8 cellular contexts compared by ENCODE assay signal in the genomic region with DNA sequence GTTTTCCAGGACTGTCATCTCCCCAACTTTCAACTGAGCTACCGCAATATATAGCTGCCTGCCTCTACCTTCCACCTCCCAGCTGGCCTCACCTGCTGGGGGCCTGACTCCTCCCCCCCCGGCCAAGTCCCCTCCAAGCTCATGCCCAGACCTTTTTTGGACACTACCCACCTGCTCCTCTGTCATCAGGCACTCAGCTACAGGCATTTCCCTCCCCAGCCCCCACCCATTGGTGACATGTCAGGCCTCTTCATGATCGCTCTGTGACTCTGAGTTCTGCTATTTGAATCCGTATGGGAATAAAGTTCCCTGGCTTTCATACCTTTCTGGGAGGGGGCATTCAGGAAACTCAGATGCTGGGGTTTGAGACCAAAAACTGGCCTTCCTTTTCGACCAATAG. TPM values are rescaled to one million over a fixed set of nuclear protein-coding genes. Genes with fewer than 3 reads are reported as not detected.
DNase-seq lines count a peak whose midpoint lies in the region; ATAC-seq and TF ChIP-seq lines count a peak whose summit lies in the region.
"Had no signal": no experiment of that assay in that cellular context is flagged by ENCODE, and none has a peak within 500 bp of the region (broad histone marks: within the 10 kb centered on the region; RNA-seq: fewer than 3 reads in every experiment).

No MANE protein-coding gene starts in this region.

- H3T11ph ChIP-seq in H9 (ENCODE audit: low read length), result no peak overlapping the region

- H3K79me2 ChIP-seq in H9 (ENCODE audit: insufficient read depth, low read length) (peaks cover 2% of the 10 kb centered on the region; the same call in 1 of the 2 replicates), hepatocyte (peaks cover 52% of the 10 kb centered on the region)

- H3K27me3 ChIP-seq in H9 (ENCODE audit: insufficient read depth, low read length) (no peaks in the 10 kb centered on the region; the same call in 1 of the 2 replicates), hepatocyte (no peaks in the 10 kb centered on the region)

- peaks cover 16% of the 10 kb centered on the region for H3K23me2 ChIP-seq in H9 (ENCODE audit: insufficient read length, low read depth, low read length, poor library complexity, severe bottlenecking)

- H3K27me3 Mint-ChIP-seq in H9 (ENCODE audit: low read depth), result peaks cover 2% of the 10 kb centered on the region; the same call in 1 of the 2 replicates
- H3K27me3 Mint-ChIP-seq in activated CD8-positive, alpha-beta T cell treated with anti-CD3 and anti-CD28 coated beads for 36 hours, result no peaks in the 10 kb centered on the region

- H2AK5ac ChIP-seq in H9 (ENCODE audit: insufficient read length, low read length), result no peak overlapping the region

- H3K36me3 Mint-ChIP-seq in H9 (ENCODE audit: insufficient read depth in 1 of 3, low read depth in 3 of 3), result peaks cover 0 to 10% (median 7%) of the 10 kb centered on the region in 3 experiments; a peak in 6 of 7 replicates
- H3K36me3 Mint-ChIP-seq in activated CD8-positive, alpha-beta T cell treated with anti-CD3 and anti-CD28 coated beads for 36 hours (ENCODE audit: low read depth), result no peaks in the 10 kb centered on the region
- H3K36me3 Mint-ChIP-seq in stimulated activated effector memory CD8-positive, alpha-beta T cell treated with anti-CD3 and anti-CD28 coated beads, Interleukin-12 subunit alpha, Interleukin-12 subunit beta, amount 100 ng/mL, for 72 hours, result peaks cover 17% of the 10 kb centered on the region

- H3K56ac ChIP-seq in H9 (ENCODE audit: insufficient read length, low read depth, low read length), result no peak overlapping the region

- no peaks in the 10 kb centered on the region for H3K9me3 Mint-ChIP-seq in H9
- no peaks in the 10 kb centered on the region for H3K9me3 Mint-ChIP-seq in activated CD8-positive, alpha-beta T cell treated with anti-CD3 and anti-CD28 coated beads for 36 hours
- no peaks in the 10 kb centered on the region for H3K9me3 Mint-ChIP-seq in stimulated activated effector memory CD8-positive, alpha-beta T cell treated with anti-CD3 and anti-CD28 coated beads, Interleukin-12 subunit alpha, Interleukin-12 subunit beta, amount 100 ng/mL, for 72 hours

- CTCF ChIA-PET in activated CD8-positive, alpha-beta T cell treated with anti-CD3 and anti-CD28 coated beads for 36 hours (lab: Charles Lee), result interaction anchor here (0.7 to 4.9 kb wide), 22 partner anchors 10 to 518 kb away, joined by 3 to 44 read pairs (median 4); partner anchors contain the start of genes ASF1B, MISP3 and RLN3

- no peak overlapping the region for H3K14ac ChIP-seq in H9 (ENCODE audit: insufficient read depth, low read length)

- H3K27ac ChIP-seq in H9 (ENCODE audit: insufficient read length, low read depth, low read length), result no peak overlapping the region
- H3K27ac ChIP-seq in hepatocyte, result no peak overlapping the region

- no peak overlapping the region for H3K9ac ChIP-seq in H9 (ENCODE audit: extremely low read depth, insufficient read length, low read length)

- no peak overlapping the region for H2BK5ac ChIP-seq in H9 (ENCODE audit: insufficient read length, low read length)

- H2AFZ ChIP-seq in H9 (ENCODE audit: low read length) (no peak overlapping the region), hepatocyte (no peak overlapping the region)

- H2BK12ac ChIP-seq in H9 (ENCODE audit: insufficient read length, low read depth, low read length), result no peak overlapping the region

- H4K5ac ChIP-seq in H9 (ENCODE audit: insufficient read length, low read depth, low read length), result no peak overlapping the region

- H3K4me2 ChIP-seq in H9 (ENCODE audit: insufficient read depth, insufficient read length, low read length), result no peak overlapping the region
- H3K4me2 ChIP-seq in hepatocyte, result peak overlapping the region; percentile 98

- H3K9me3 ChIP-seq in H9 (ENCODE audit: control insufficient read depth, low read depth, low read length) (no peaks in the 10 kb centered on the region), hepatocyte (ENCODE audit: low read depth) (no peaks in the 10 kb centered on the region)

- no peak overlapping the region for H3K4me3 ChIP-seq in hepatocyte

- no peak overlapping the region for H2BK20ac ChIP-seq in H9 (ENCODE audit: low read depth, low read length, poor library complexity, severe bottlenecking)

- TF ChIP-seq CTCF in H9 (conservative IDR thresholded peaks at IDR 0.05), result no peak
- TF ChIP-seq CTCF in activated CD8-positive, alpha-beta T cell treated with anti-CD3 and anti-CD28 coated beads for 36 hours (IDR thresholded peaks at IDR 0.05), result no peak
- TF ChIP-seq CTCF in hepatocyte (IDR thresholded peaks at IDR 0.05; ENCODE audit: poor library complexity), result no peak

- DNase-seq in H9 (no peak), hepatocyte (ENCODE audit: low spot score) (no peak), GOT3 (lab: John Stamatoyannopoulos, UW) (no peak), NCI-H1694 treated with DMSO at 0.1 percent for 48 hours (lab: John Stamatoyannopoulos, UW) (no peak), NCI-H2107 (lab: John Stamatoyannopoulos, UW) (no peak)
- no peak for DNase-seq in activated CD8-positive, alpha-beta T cell treated with anti-CD3 and anti-CD28 coated beads for 36 hours
- no peak for DNase-seq in stimulated activated effector memory CD8-positive, alpha-beta T cell treated with anti-CD3 and anti-CD28 coated beads, Interleukin-12 subunit alpha, Interleukin-12 subunit beta, amount 100 ng/mL, for 72 hours (ENCODE audit: low spot score in 2 of 2)
- DNase-seq: anterior cingulate cortex had no signal

- ATAC-seq in activated CD8-positive, alpha-beta T cell treated with anti-CD3 and anti-CD28 coated beads for 36 hours, result no peak
- ATAC-seq in stimulated activated effector memory CD8-positive, alpha-beta T cell treated with anti-CD3 and anti-CD28 coated beads, Interleukin-12 subunit alpha, Interleukin-12 subunit beta, amount 100 ng/mL, for 72 hours, result no peak

- H4K91ac ChIP-seq in H9 (ENCODE audit: insufficient read length, low read depth, low read length), result no peak overlapping the region

- POLR2A ChIA-PET in activated CD8-positive, alpha-beta T cell treated with anti-CD3 and anti-CD28 coated beads for 36 hours (lab: Charles Lee), result interaction anchor here (0.8 to 1.3 kb wide), 3 partner anchors 11 to 131 kb away, joined by 3 to 5 read pairs (median 4); no protein-coding TSS in a partner anchor

- H3K4me1 Mint-ChIP-seq in H9, result peaks cover 40 to 44% of the 10 kb centered on the region in 2 experiments
- peaks cover 56% of the 10 kb centered on the region for H3K4me1 Mint-ChIP-seq in activated CD8-positive, alpha-beta T cell treated with anti-CD3 and anti-CD28 coated beads for 36 hours (ENCODE audit: low read depth)
- H3K4me1 Mint-ChIP-seq in stimulated activated effector memory CD8-positive, alpha-beta T cell treated with anti-CD3 and anti-CD28 coated beads, Interleukin-12 subunit alpha, Interleukin-12 subunit beta, amount 100 ng/mL, for 72 hours, result peaks cover 32% of the 10 kb centered on the region

- H4K20me1 ChIP-seq in H9 (ENCODE audit: control insufficient read depth, insufficient read depth, insufficient read length), result no peaks in the 10 kb centered on the region
- H4K20me1 ChIP-seq in hepatocyte (ENCODE audit: insufficient read depth, poor library complexity, severe bottlenecking), result peaks cover 5% of the 10 kb centered on the region

- no peak overlapping the region for H3K4ac ChIP-seq in H9 (ENCODE audit: low read depth, low read length)

- WGBS in H9 (ENCODE audit: extremely low coverage, insufficient read length, low lambda C conversion rate), result no CpG with 5 or more reads among the region's 5 CpGs
- 83% methylated on average over 5 of the region's 5 CpGs for WGBS in hepatocyte (ENCODE audit: low lambda C conversion rate, missing lambda C conversion rate)

- no peak overlapping the region for H3K27ac Mint-ChIP-seq in H9
- no peak overlapping the region for H3K27ac Mint-ChIP-seq in activated CD8-positive, alpha-beta T cell treated with anti-CD3 and anti-CD28 coated beads for 36 hours
- no peak overlapping the region for H3K27ac Mint-ChIP-seq in stimulated activated effector memory CD8-positive, alpha-beta T cell treated with anti-CD3 and anti-CD28 coated beads, Interleukin-12 subunit alpha, Interleukin-12 subunit beta, amount 100 ng/mL, for 72 hours

- H2BK15ac ChIP-seq in H9 (ENCODE audit: low read depth, low read length), result no peak overlapping the region

- no peaks in the 10 kb centered on the region for H3K9me2 ChIP-seq in hepatocyte (replicated peaks; ENCODE audit: insufficient read depth)

- no peak overlapping the region for H2BK120ac ChIP-seq in H9 (ENCODE audit: low read depth, low read length, poor library complexity, severe bottlenecking)

- peaks cover 9% of the 10 kb centered on the region; the same call in 1 of the 2 replicates for H3K4me1 ChIP-seq in H9 (ENCODE audit: insufficient read depth, low read length)
- peaks cover 22% of the 10 kb centered on the region for H3K4me1 ChIP-seq in hepatocyte (ENCODE audit: insufficient read depth)

- H3K23ac ChIP-seq in H9 (ENCODE audit: insufficient read length, low read depth, low read length), result no peak overlapping the region

- H4K8ac ChIP-seq in H9 (replicated peaks; ENCODE audit: insufficient read length, low read depth, low read length), result no peak overlapping the region

- peak overlapping the region; percentile 78 to 83; a peak in 3 of 5 replicates for H3K4me3 Mint-ChIP-seq in H9
- peak overlapping the region; percentile 90 for H3K4me3 Mint-ChIP-seq in activated CD8-positive, alpha-beta T cell treated with anti-CD3 and anti-CD28 coated beads for 36 hours
- peak overlapping the region; percentile 89 for H3K4me3 Mint-ChIP-seq in stimulated activated effector memory CD8-positive, alpha-beta T cell treated with anti-CD3 and anti-CD28 coated beads, Interleukin-12 subunit alpha, Interleukin-12 subunit beta, amount 100 ng/mL, for 72 hours

- H3K79me1 ChIP-seq in H9 (ENCODE audit: insufficient read depth, low read depth, low read length, poor library complexity, severe bottlenecking), result no peaks in the 10 kb centered on the region

- no peak overlapping the region for H3K18ac ChIP-seq in H9 (ENCODE audit: insufficient read length, low read depth, low read length)

- no peaks in the 10 kb centered on the region for H3K36me3 ChIP-seq in hepatocyte (replicated peaks; ENCODE audit: insufficient read depth, low read depth)

- intact Hi-C loops in activated CD8-positive, alpha-beta T cell treated with anti-CD3 and anti-CD28 coated beads for 36 hours (cut with micrococcal nuclease), result no loop called here

RNA-seq across cellular contexts. Expression of gene PRKACA, which starts 1.8 kb away (rescaled TPM):
- 51.8 and 56.0 TPM in 2 replicates for total RNA-seq in H9 (2021)
- 10 to 100 TPM; 61.0 to 61.5 TPM for total RNA-seq in activated CD8-positive, alpha-beta T cell treated with anti-CD3 and anti-CD28 coated beads for 36 hours
- 29.0 and 41.5 TPM in 2 replicates for total RNA-seq in hepatocyte
- 12.2 and 13.4 TPM in 2 replicates for polyA plus RNA-seq in hepatocyte

RNA-seq across cellular contexts. Expression of gene ASF1B, which starts 20.6 kb away (rescaled TPM):
- total RNA-seq in H9 (2021), result 46.6 and 46.8 TPM in 2 replicates
- 10 to 100 TPM; 53.5 to 55.3 TPM for total RNA-seq in activated CD8-positive, alpha-beta T cell treated with anti-CD3 and anti-CD28 coated beads for 36 hours
- 5.1 and 7.3 TPM in 2 replicates for total RNA-seq in hepatocyte
- polyA plus RNA-seq in hepatocyte, result 10.0 and 12.4 TPM in 2 replicates

RNA-seq across cellular contexts. Expression of gene SAMD1, which starts 25.2 kb away (rescaled TPM):
- 104 and 108 TPM in 2 replicates for total RNA-seq in H9 (2021)
- total RNA-seq in activated CD8-positive, alpha-beta T cell treated with anti-CD3 and anti-CD28 coated beads for 36 hours, result 10 to 100 TPM; 62.1 to 66.9 TPM
- total RNA-seq in hepatocyte, result 25.6 and 35.8 TPM in 2 replicates
- polyA plus RNA-seq in hepatocyte, result 44.8 and 45.6 TPM in 2 replicates

RNA-seq across cellular contexts. Expression of gene C19orf67, which starts 30.2 kb away (rescaled TPM):
- total RNA-seq in H9 (2021) (0.39 and 0.72 TPM in 2 replicates), hepatocyte (not detected in 2 replicates)
- not detected for total RNA-seq in activated CD8-positive, alpha-beta T cell treated with anti-CD3 and anti-CD28 coated beads for 36 hours
- polyA plus RNA-seq in hepatocyte, result not detected in 2 replicates

RNA-seq across cellular contexts. Expression of gene MISP3, which starts 43.2 kb away (rescaled TPM):
- total RNA-seq in H9 (2021) (0.26 and 0.72 TPM in 2 replicates), hepatocyte (3.7 and 4.9 TPM in 2 replicates)
- 1 to 10 TPM; 1.4 to 1.5 TPM for total RNA-seq in activated CD8-positive, alpha-beta T cell treated with anti-CD3 and anti-CD28 coated beads for 36 hours
- polyA plus RNA-seq in hepatocyte, result 12.5 and 13.1 TPM in 2 replicates
